Comparison of ENCODE assay signal across 25 cellular contexts in the genomic region with DNA sequence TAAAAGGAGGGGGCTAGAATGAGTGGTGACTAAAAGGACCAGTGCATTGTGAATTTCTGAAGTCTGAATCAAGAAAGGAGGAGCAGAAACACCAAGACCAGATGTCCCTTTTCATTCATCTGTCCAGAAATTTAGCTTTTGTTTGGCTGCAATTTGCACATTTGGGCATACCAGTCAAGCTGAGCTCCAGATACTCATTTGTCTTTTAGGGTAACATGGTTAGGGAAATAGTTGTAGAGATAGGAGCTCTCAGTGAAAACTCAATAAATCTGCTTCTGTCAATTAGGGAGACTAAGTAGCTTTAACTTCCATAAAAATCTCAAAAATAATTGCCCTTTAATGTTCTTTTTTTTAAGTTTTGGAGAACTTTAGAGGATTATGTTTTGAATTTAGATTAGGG.
"Had no signal": no experiment of that assay in that cellular context is flagged by ENCODE, and none has a peak within 500 bp of the region (broad histone marks: within the 10 kb centered on the region; RNA-seq: fewer than 3 reads in every experiment).

No MANE protein-coding gene starts in this region.

- H3K27me3 Mint-ChIP-seq: activated CD4-positive, alpha-beta memory T cell treated with anti-CD3 and anti-CD28 coated beads, Interleukin-2, amount 10 ng/mL, durations not matched to agents 7 days and 5 days; activated naive CD8-positive, alpha-beta T cell treated with anti-CD3 and anti-CD28 coated beads, Interleukin-2, amount 50 U/mL, for 24 hours had no signal

- H3K9me3 Mint-ChIP-seq: activated CD4-positive, alpha-beta memory T cell treated with anti-CD3 and anti-CD28 coated beads, Interleukin-2, amount 10 ng/mL, durations not matched to agents 7 days and 5 days; activated naive CD4-positive, alpha-beta T cell treated with anti-CD3 and anti-CD28 coated beads, Interleukin-2, amount 50 U/mL, for 72 hours; activated naive CD8-positive, alpha-beta T cell treated with anti-CD3 and anti-CD28 coated beads, Interleukin-2, amount 50 U/mL, for 24 hours; activated T-helper 1 cell treated with anti-CD3 and anti-CD28 coated beads, Interleukin-12 subunit alpha, Interleukin-12 subunit beta, Interleukin-2, Interleukin-4 antibody, amounts not matched to agents 30 ng/mL and 10 ng/mL and 1 ng/mL, durations not matched to agents 14 hours and 24 hours and 36 hours had no signal

- DNase-seq: activated CD4-positive, alpha-beta memory T cell treated with anti-CD3 and anti-CD28 coated beads, Interleukin-2, amount 10 ng/mL, durations not matched to agents 7 days and 5 days; activated CD4-positive, alpha-beta T cell treated with anti-CD3 and anti-CD28 coated beads, Interleukin-2, amount 50 U/mL, for 1 hour; activated CD4-positive, CD25-positive, alpha-beta regulatory T cell; activated CD8-positive, alpha-beta memory T cell treated with anti-CD3 and anti-CD28 coated beads, Interleukin-2, amount 50 U/mL, for 48 hours; activated effector memory CD4-positive, alpha-beta T cell treated with anti-CD3 and anti-CD28 coated beads, Interleukin-2, amount 50 U/mL, for 16 hours; activated naive CD4-positive, alpha-beta T cell treated with Interleukin-2 at 50 U/mL for 16 hours; activated naive CD8-positive, alpha-beta T cell treated with anti-CD3 and anti-CD28 coated beads, Interleukin-2, amount 50 U/mL, for 24 hours; activated T-cell treated with anti-CD3 and anti-CD28 coated beads, Interleukin-2, amount 50 U/mL, for 1 hour; amygdala; brain microvascular endothelial cell; Karpas-422; NCI-H1048; NCI-H1930; NCI-H2171; NCI-H226; NCI-H510A treated with DMSO at 0.1 percent for 48 hours; PC-3; SHP77; T-helper 1 cell had no signal

- H3K9me3 ChIP-seq: SJSA1 had no signal

- H3K4me3 Mint-ChIP-seq: activated CD4-positive, alpha-beta memory T cell treated with anti-CD3 and anti-CD28 coated beads, Interleukin-2, amount 10 ng/mL, durations not matched to agents 7 days and 5 days; activated naive CD8-positive, alpha-beta T cell treated with anti-CD3 and anti-CD28 coated beads, Interleukin-2, amount 50 U/mL, for 24 hours; activated T-helper 1 cell treated with anti-CD3 and anti-CD28 coated beads, Interleukin-12 subunit alpha, Interleukin-12 subunit beta, Interleukin-2, Interleukin-4 antibody, amounts not matched to agents 30 ng/mL and 10 ng/mL and 1 ng/mL, durations not matched to agents 14 hours and 24 hours and 36 hours had no signal

- H3K4me3 ChIP-seq: cardiac muscle cell, K562, SJSA1 had no signal

- H3K27ac Mint-ChIP-seq: activated CD4-positive, alpha-beta memory T cell treated with anti-CD3 and anti-CD28 coated beads, Interleukin-2, amount 10 ng/mL, durations not matched to agents 7 days and 5 days; activated naive CD4-positive, alpha-beta T cell treated with anti-CD3 and anti-CD28 coated beads, Interleukin-2, amount 50 U/mL, for 72 hours; activated naive CD8-positive, alpha-beta T cell treated with anti-CD3 and anti-CD28 coated beads, Interleukin-2, amount 50 U/mL, for 24 hours; activated T-helper 1 cell treated with anti-CD3 and anti-CD28 coated beads, Interleukin-12 subunit alpha, Interleukin-12 subunit beta, Interleukin-2, Interleukin-4 antibody, amounts not matched to agents 30 ng/mL and 10 ng/mL and 1 ng/mL, durations not matched to agents 14 hours and 24 hours and 36 hours had no signal

- H3K27ac ChIP-seq: brain microvascular endothelial cell, cardiac muscle cell, SJSA1, VCaP had no signal

- H3K36me3 Mint-ChIP-seq: activated naive CD4-positive, alpha-beta T cell treated with anti-CD3 and anti-CD28 coated beads, Interleukin-2, amount 50 U/mL, for 72 hours had no signal

- H3K36me3 ChIP-seq: brain microvascular endothelial cell, cardiac muscle cell, SJSA1 had no signal

- H3K27me3 ChIP-seq: brain microvascular endothelial cell, cardiac muscle cell, SJSA1 had no signal

- ATAC-seq: activated naive CD4-positive, alpha-beta T cell treated with anti-CD3 and anti-CD28 coated beads, Interleukin-2, amount 50 U/mL, for 72 hours; activated naive CD8-positive, alpha-beta T cell treated with anti-CD3 and anti-CD28 coated beads, Interleukin-2, amount 50 U/mL, for 24 hours; K562; PC-3 had no signal
